ENCODE assay signal across 2 cellular contexts in the genomic region with DNA sequence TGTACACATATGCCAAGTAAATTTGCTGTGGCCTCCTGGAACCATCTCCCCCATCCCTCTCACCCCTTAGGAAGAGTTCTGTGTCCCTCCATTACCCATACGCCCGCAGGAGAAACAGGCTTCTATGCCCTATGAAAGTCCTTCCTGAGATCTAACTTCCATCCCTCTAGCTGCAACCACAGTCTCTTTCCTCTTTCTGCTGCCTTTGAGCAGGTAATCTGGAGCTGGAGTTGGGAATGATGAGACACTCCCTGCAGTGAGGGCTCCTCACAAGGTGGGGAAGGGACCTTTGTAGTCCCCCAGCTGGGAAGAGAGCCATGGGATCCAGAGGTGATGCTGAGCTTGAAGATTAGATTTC.
TF ChIP-seq lines count a peak whose summit lies in the region.

No MANE protein-coding gene starts in this region.

TF ChIP-seq in HepG2, 621 proteins besides CTCF, POLR2A, EP300 and RAD21:
- TF ChIP-seq ZBTB39 (CRISPR knock-in tag; IDR thresholded peaks at IDR 0.05) (no peak), ZMYM3 (CRISPR knock-in tag; IDR thresholded peaks at IDR 0.05) (peak; percentile 89)

TF ChIP-seq in H1, 55 proteins besides CTCF, POLR2A, EP300 and RAD21:
- TF ChIP-seq KDM1A (IDR thresholded peaks at IDR 0.05; ENCODE audit: borderline replicate concordance, low read length) = peak; percentile 70; the same call in 1 of the 2 replicates
- TF ChIP-seq, protein P1, sequence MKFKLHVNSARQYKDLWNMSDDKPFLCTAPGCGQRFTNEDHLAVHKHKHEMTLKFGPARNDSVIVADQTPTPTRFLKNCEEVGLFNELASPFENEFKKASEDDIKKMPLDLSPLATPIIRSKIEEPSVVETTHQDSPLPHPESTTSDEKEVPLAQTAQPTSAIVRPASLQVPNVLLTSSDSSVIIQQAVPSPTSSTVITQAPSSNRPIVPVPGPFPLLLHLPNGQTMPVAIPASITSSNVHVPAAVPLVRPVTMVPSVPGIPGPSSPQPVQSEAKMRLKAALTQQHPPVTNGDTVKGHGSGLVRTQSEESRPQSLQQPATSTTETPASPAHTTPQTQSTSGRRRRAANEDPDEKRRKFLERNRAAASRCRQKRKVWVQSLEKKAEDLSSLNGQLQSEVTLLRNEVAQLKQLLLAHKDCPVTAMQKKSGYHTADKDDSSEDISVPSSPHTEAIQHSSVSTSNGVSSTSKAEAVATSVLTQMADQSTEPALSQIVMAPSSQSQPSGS (IDR thresholded peaks at IDR 0.05; ENCODE audit: low read length) = no peak
